In the genomic region with DNA sequence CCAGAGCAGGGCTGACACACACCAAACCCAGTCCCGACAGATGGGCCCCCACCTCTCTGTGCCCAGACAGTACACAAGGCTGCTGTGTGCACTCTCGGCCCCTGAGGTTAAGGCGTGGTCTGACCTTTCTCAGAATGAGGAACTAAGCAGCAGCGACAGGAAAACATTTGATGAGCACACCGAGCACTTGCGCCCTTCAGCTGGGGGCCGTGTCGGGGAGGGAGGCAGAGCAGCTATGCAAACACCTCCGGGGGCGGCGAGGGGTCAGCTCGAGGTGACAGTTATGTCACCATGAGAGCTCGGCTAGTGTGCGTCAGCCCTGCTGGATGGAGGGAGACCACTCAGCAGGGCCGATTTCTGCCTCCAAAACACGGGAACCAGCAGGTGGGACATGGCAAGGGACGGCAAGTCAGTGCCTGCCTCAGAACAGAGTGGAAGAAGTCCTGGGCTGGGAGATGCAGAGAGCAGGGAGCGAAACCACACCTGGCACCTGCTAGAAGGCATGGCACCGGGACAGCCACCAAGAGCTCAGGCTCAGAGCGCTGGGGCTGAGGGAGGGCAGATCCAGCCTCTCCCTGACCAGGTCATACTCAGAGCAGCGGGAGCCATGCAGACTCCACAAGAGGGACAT, we compare ENCODE assay signal across 1 cellular context.
TF ChIP-seq lines count a peak whose summit lies in the region.

No MANE protein-coding gene starts in this region.

TF ChIP-seq in HepG2, 621 proteins besides CTCF, POLR2A, EP300 and RAD21 (continued from another document and continues in another):
- no peak for TF ChIP-seq EHMT2 (IDR thresholded peaks at IDR 0.05; ENCODE audit: borderline replicate concordance, low read depth, low read length)
- TF ChIP-seq FOXJ3 (CRISPR knock-in tag; IDR thresholded peaks at IDR 0.05; ENCODE audit: borderline replicate concordance), result peak; percentile 81; the same call in 1 of the 2 replicates
- TF ChIP-seq ZFX (CRISPR knock-in tag; IDR thresholded peaks at IDR 0.05; ENCODE audit: low read depth), result peak; percentile 67; the same call in 1 of the 2 replicates
- no peak; the same call in 1 of the 2 replicates for TF ChIP-seq BRCA1 (CRISPR knock-in tag; IDR thresholded peaks at IDR 0.05)
- TF ChIP-seq, protein P1, sequence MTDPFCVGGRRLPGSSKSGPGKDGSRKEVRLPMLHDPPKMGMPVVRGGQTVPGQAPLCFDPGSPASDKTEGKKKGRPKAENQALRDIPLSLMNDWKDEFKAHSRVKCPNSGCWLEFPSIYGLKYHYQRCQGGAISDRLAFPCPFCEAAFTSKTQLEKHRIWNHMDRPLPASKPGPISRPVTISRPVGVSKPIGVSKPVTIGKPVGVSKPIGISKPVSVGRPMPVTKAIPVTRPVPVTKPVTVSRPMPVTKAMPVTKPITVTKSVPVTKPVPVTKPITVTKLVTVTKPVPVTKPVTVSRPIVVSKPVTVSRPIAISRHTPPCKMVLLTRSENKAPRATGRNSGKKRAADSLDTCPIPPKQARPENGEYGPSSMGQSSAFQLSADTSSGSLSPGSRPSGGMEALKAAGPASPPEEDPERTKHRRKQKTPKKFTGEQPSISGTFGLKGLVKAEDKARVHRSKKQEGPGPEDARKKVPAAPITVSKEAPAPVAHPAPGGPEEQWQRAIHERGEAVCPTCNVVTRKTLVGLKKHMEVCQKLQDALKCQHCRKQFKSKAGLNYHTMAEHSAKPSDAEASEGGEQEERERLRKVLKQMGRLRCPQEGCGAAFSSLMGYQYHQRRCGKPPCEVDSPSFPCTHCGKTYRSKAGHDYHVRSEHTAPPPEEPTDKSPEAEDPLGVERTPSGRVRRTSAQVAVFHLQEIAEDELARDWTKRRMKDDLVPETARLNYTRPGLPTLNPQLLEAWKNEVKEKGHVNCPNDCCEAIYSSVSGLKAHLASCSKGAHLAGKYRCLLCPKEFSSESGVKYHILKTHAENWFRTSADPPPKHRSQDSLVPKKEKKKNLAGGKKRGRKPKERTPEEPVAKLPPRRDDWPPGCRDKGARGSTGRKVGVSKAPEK (CRISPR knock-in tag; IDR thresholded peaks at IDR 0.05; ENCODE audit: borderline replicate concordance), result no peak
- TF ChIP-seq ZNF317 (CRISPR knock-in tag; IDR thresholded peaks at IDR 0.05), result peak; percentile 89
- TF ChIP-seq, protein P2, sequence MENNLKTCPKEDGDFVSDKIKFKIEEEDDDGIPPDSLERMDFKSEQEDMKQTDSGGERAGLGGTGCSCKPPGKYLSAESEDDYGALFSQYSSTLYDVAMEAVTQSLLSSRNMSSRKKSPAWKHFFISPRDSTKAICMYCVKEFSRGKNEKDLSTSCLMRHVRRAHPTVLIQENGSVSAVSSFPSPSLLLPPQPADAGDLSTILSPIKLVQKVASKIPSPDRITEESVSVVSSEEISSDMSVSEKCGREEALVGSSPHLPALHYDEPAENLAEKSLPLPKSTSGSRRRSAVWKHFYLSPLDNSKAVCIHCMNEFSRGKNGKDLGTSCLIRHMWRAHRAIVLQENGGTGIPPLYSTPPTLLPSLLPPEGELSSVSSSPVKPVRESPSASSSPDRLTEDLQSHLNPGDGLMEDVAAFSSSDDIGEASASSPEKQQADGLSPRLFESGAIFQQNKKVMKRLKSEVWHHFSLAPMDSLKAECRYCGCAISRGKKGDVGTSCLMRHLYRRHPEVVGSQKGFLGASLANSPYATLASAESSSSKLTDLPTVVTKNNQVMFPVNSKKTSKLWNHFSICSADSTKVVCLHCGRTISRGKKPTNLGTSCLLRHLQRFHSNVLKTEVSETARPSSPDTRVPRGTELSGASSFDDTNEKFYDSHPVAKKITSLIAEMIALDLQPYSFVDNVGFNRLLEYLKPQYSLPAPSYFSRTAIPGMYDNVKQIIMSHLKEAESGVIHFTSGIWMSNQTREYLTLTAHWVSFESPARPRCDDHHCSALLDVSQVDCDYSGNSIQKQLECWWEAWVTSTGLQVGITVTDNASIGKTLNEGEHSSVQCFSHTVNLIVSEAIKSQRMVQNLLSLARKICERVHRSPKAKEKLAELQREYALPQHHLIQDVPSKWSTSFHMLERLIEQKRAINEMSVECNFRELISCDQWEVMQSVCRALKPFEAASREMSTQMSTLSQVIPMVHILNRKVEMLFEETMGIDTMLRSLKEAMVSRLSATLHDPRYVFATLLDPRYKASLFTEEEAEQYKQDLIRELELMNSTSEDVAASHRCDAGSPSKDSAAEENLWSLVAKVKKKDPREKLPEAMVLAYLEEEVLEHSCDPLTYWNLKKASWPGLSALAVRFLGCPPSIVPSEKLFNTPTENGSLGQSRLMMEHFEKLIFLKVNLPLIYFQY (CRISPR knock-in tag; IDR thresholded peaks at IDR 0.05; ENCODE audit: borderline replicate concordance), result peak; percentile 92; the same call in 1 of the 2 replicates
- TF ChIP-seq RBM22 (optimal IDR thresholded peaks at IDR 0.05; ENCODE audit: low read length), result no peak
- peak; percentile 86 for TF ChIP-seq ZEB1 (IDR thresholded peaks at IDR 0.05; ENCODE audit: insufficient replicate concordance, low read depth)
- TF ChIP-seq ZNF879 (CRISPR knock-in tag; IDR thresholded peaks at IDR 0.05), result no peak
- TF ChIP-seq, protein P3, sequence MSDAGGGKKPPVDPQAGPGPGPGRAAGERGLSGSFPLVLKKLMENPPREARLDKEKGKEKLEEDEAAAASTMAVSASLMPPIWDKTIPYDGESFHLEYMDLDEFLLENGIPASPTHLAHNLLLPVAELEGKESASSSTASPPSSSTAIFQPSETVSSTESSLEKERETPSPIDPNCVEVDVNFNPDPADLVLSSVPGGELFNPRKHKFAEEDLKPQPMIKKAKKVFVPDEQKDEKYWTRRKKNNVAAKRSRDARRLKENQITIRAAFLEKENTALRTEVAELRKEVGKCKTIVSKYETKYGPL (CRISPR knock-in tag; IDR thresholded peaks at IDR 0.05), result no peak
- TF ChIP-seq SCMH1 (CRISPR knock-in tag; IDR thresholded peaks at IDR 0.05; ENCODE audit: borderline replicate concordance), result no peak
- TF ChIP-seq ZIK1 (CRISPR knock-in tag; IDR thresholded peaks at IDR 0.05; ENCODE audit: borderline replicate concordance, low read depth), result peak; percentile 91
- TF ChIP-seq TCF7 (IDR thresholded peaks at IDR 0.05; ENCODE audit: low read depth), result peak; percentile 92
- TF ChIP-seq NR2F2 (IDR thresholded peaks at IDR 0.05; ENCODE audit: borderline replicate concordance, low read depth), result peak; percentile 98
- TF ChIP-seq NCOA5 (CRISPR knock-in tag; IDR thresholded peaks at IDR 0.05), result no peak
- TF ChIP-seq ZNF570 (CRISPR knock-in tag; IDR thresholded peaks at IDR 0.05; ENCODE audit: borderline replicate concordance), result no peak
- 0 out of 2 replicates have a peak, but pooled peaks have one; percentile 21 for TF ChIP-seq MIER2 (CRISPR knock-in tag; IDR thresholded peaks at IDR 0.05)
- TF ChIP-seq, protein P4, sequence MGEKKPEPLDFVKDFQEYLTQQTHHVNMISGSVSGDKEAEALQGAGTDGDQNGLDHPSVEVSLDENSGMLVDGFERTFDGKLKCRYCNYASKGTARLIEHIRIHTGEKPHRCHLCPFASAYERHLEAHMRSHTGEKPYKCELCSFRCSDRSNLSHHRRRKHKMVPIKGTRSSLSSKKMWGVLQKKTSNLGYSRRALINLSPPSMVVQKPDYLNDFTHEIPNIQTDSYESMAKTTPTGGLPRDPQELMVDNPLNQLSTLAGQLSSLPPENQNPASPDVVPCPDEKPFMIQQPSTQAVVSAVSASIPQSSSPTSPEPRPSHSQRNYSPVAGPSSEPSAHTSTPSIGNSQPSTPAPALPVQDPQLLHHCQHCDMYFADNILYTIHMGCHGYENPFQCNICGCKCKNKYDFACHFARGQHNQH (CRISPR knock-in tag; IDR thresholded peaks at IDR 0.05), result peak; percentile 96
- peak; percentile 87 for TF ChIP-seq ZNF557 (CRISPR knock-in tag; IDR thresholded peaks at IDR 0.05)
- TF ChIP-seq KLF15 (CRISPR knock-in tag; IDR thresholded peaks at IDR 0.05; ENCODE audit: borderline replicate concordance), result no peak
- TF ChIP-seq, protein P5, sequence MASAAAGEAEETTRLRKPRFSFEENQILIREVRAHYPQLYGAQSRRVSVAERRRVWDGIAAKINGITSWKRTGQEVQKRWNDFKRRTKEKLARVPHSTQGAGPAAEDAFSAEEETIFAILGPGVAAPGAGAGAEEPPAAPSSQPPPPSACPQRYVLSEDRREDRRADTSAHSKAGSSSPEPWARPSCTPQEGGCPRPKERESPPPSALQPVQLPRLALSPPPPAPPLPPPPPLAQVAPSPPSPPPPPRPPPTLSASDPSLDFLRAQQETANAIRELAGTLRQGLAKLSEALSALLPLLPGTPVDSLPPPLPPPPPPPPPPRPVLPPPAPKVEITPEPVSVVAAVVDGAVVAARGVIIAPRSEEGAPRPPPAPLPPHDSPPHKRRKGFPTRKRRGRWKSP (CRISPR knock-in tag; IDR thresholded peaks at IDR 0.05), result peak; percentile 94; the same call in 1 of the 2 replicates
- no peak for TF ChIP-seq ZNF3 (CRISPR knock-in tag; IDR thresholded peaks at IDR 0.05)
- peak; percentile 69 for TF ChIP-seq KMT2A (CRISPR knock-in tag; IDR thresholded peaks at IDR 0.05)
- TF ChIP-seq NONO (IDR thresholded peaks at IDR 0.05), result no peak
- peak; percentile 96 for TF ChIP-seq NONO (CRISPR knock-in tag; conservative IDR thresholded peaks at IDR 0.05)
- TF ChIP-seq SP1 (IDR thresholded peaks at IDR 0.05), result no peak
- TF ChIP-seq SP1 (CRISPR knock-in tag; IDR thresholded peaks at IDR 0.05), result peak; percentile 45; the same call in 1 of the 2 replicates
- TF ChIP-seq, protein P6, sequence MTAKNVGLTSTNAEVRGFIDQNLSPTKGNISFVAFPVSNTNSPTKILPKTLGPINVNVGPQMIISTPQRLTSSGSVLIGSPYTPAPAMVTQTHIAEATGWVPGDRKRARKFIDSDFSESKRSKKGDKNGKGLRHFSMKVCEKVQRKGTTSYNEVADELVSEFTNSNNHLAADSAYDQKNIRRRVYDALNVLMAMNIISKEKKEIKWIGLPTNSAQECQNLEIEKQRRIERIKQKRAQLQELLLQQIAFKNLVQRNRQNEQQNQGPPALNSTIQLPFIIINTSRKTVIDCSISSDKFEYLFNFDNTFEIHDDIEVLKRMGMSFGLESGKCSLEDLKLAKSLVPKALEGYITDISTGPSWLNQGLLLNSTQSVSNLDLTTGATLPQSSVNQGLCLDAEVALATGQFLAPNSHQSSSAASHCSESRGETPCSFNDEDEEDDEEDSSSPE (CRISPR knock-in tag; IDR thresholded peaks at IDR 0.05), result 0 out of 2 replicates have a peak, but pooled peaks have one; percentile 33
- TF ChIP-seq, protein P7, sequence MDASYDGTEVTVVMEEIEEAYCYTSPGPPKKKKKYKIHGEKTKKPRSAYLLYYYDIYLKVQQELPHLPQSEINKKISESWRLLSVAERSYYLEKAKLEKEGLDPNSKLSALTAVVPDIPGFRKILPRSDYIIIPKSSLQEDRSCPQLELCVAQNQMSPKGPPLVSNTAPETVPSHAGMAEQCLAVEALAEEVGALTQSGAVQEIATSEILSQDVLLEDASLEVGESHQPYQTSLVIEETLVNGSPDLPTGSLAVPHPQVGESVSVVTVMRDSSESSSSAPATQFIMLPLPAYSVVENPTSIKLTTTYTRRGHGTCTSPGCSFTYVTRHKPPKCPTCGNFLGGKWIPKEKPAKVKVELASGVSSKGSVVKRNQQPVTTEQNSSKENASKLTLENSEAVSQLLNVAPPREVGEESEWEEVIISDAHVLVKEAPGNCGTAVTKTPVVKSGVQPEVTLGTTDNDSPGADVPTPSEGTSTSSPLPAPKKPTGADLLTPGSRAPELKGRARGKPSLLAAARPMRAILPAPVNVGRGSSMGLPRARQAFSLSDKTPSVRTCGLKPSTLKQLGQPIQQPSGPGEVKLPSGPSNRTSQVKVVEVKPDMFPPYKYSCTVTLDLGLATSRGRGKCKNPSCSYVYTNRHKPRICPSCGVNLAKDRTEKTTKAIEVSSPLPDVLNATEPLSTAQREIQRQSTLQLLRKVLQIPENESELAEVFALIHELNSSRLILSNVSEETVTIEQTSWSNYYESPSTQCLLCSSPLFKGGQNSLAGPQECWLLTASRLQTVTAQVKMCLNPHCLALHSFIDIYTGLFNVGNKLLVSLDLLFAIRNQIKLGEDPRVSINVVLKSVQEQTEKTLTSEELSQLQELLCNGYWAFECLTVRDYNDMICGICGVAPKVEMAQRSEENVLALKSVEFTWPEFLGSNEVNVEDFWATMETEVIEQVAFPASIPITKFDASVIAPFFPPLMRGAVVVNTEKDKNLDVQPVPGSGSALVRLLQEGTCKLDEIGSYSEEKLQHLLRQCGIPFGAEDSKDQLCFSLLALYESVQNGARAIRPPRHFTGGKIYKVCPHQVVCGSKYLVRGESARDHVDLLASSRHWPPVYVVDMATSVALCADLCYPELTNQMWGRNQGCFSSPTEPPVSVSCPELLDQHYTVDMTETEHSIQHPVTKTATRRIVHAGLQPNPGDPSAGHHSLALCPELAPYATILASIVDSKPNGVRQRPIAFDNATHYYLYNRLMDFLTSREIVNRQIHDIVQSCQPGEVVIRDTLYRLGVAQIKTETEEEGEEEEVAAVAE (CRISPR knock-in tag; IDR thresholded peaks at IDR 0.05; ENCODE audit: borderline replicate concordance), result peak; percentile 49; the same call in 1 of the 2 replicates
- TF ChIP-seq TGIF2 (CRISPR knock-in tag; IDR thresholded peaks at IDR 0.05), result peak; percentile 96
- TF ChIP-seq, protein P8, sequence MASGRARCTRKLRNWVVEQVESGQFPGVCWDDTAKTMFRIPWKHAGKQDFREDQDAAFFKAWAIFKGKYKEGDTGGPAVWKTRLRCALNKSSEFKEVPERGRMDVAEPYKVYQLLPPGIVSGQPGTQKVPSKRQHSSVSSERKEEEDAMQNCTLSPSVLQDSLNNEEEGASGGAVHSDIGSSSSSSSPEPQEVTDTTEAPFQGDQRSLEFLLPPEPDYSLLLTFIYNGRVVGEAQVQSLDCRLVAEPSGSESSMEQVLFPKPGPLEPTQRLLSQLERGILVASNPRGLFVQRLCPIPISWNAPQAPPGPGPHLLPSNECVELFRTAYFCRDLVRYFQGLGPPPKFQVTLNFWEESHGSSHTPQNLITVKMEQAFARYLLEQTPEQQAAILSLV (CRISPR knock-in tag; IDR thresholded peaks at IDR 0.05; ENCODE audit: borderline replicate concordance), result peak; percentile 86
- no peak for TF ChIP-seq AGO2 (optimal IDR thresholded peaks at IDR 0.05; ENCODE audit: low read depth, low read length)
- TF ChIP-seq BORCS8-MEF2B (CRISPR knock-in tag; IDR thresholded peaks at IDR 0.05), result peak; percentile 65; the same call in 1 of the 2 replicates
- TF ChIP-seq ZFP41 (CRISPR knock-in tag; IDR thresholded peaks at IDR 0.05; ENCODE audit: borderline replicate concordance), result 0 out of 2 replicates have a peak, but pooled peaks have one; percentile 67
- no peak for TF ChIP-seq ZNF678 (CRISPR knock-in tag; IDR thresholded peaks at IDR 0.05)
- TF ChIP-seq, protein P9, sequence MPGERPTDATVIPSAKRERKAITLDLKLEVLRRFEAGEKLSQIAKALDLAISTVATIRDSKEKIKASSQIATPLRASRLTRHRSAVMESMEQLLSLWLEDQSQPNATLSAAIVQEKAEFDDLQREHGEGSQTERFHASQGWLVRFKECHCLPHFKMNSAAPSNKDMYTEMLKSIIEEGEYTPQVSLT (CRISPR knock-in tag; IDR thresholded peaks at IDR 0.05; ENCODE audit: borderline replicate concordance, low read depth), result 0 out of 2 replicates have a peak, but pooled peaks have one; percentile 87
- no peak for TF ChIP-seq ZNF296 (CRISPR knock-in tag; conservative IDR thresholded peaks at IDR 0.05)
- no peak for TF ChIP-seq SYNCRIP (IDR thresholded peaks at IDR 0.05; ENCODE audit: insufficient read depth, low read depth, low read length)
- TF ChIP-seq, protein P10, sequence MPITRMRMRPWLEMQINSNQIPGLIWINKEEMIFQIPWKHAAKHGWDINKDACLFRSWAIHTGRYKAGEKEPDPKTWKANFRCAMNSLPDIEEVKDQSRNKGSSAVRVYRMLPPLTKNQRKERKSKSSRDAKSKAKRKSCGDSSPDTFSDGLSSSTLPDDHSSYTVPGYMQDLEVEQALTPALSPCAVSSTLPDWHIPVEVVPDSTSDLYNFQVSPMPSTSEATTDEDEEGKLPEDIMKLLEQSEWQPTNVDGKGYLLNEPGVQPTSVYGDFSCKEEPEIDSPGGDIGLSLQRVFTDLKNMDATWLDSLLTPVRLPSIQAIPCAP (CRISPR knock-in tag; IDR thresholded peaks at IDR 0.05; ENCODE audit: low read depth), result no peak
